Comparison of ENCODE assay signal across 12 cellular contexts in the genomic region with DNA sequence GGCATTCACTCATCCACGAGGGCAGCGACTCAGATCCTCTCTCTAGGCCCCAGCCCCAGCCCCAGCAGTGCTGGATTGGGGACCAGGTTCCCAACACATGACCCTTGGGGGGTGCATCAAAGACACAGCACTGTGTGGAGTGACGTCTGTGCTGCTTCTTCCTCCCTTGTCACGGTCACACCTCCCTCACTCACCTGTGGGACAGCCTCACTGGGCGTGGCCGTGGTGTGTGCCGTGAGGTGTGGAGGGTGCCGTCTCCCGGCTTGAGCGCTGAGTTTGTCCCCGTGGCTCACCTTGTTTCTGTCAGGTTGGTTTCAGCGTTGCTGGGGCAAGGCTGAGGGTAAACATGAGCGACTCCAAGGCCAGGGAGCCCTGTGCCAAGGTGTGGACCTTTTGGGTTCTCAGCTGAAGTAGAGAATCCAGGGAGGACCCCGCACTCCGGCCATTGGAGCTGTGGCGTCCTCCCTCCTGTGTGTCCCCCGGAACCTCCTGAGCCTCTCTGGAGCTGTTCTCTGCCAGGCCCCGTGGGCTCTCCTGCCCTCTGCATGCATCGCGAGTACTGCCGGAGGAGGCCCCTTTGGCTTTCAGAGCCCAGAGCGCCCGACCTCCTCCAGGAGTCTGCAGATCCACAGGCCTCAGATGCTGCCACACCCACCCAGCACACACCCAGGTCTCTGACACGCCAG. TPM values are rescaled to one million over a fixed set of nuclear protein-coding genes. Genes with fewer than 3 reads are reported as not detected.
DNase-seq lines count a peak whose midpoint lies in the region; ATAC-seq and TF ChIP-seq lines count a peak whose summit lies in the region.
"Had no signal": no experiment of that assay in that cellular context is flagged by ENCODE, and none has a peak within 500 bp of the region (broad histone marks: within the 10 kb centered on the region; RNA-seq: fewer than 3 reads in every experiment).

No MANE protein-coding gene starts in this region.

- H3K9me3 Mint-ChIP-seq in activated T-cell treated with anti-CD3 and anti-CD28 coated beads, Interleukin-2, amount 50 U/mL, for 24 hours: no peaks in the 10 kb centered on the region
- H3K9me3 Mint-ChIP-seq in nephron progenitor cell (no peaks in the 10 kb centered on the region), type B pancreatic cell (no peaks in the 10 kb centered on the region)
- H3K9me3 Mint-ChIP-seq: CD4-positive, alpha-beta T cell had no signal

- H3K36me3 Mint-ChIP-seq in activated T-cell treated with anti-CD3 and anti-CD28 coated beads, Interleukin-2, amount 50 U/mL, for 24 hours (ENCODE audit: low read depth): peaks cover 60% of the 10 kb centered on the region
- H3K36me3 Mint-ChIP-seq in nephron progenitor cell (ENCODE audit: low read depth) (peaks cover 22% of the 10 kb centered on the region), type B pancreatic cell (no peaks in the 10 kb centered on the region)

- H3K4me3 Mint-ChIP-seq in activated T-cell treated with anti-CD3 and anti-CD28 coated beads, Interleukin-2, amount 50 U/mL, for 24 hours: no peak overlapping the region
- H3K4me3 Mint-ChIP-seq in nephron progenitor cell (no peak overlapping the region), type B pancreatic cell (no peak overlapping the region)
- H3K4me3 Mint-ChIP-seq: CD4-positive, alpha-beta T cell had no signal

- TF ChIP-seq CTCF in nephron progenitor cell (IDR thresholded peaks at IDR 0.05): no peak
- TF ChIP-seq CTCF in type B pancreatic cell (conservative IDR thresholded peaks at IDR 0.05): no peak

- peak overlapping the region; percentile 57 for H3K27ac Mint-ChIP-seq in activated T-cell treated with anti-CD3 and anti-CD28 coated beads, Interleukin-2, amount 50 U/mL, for 24 hours
- H3K27ac Mint-ChIP-seq in nephron progenitor cell: peak overlapping the region; percentile 25
- H3K27ac Mint-ChIP-seq in type B pancreatic cell: no peak overlapping the region
- H3K27ac Mint-ChIP-seq: CD4-positive, alpha-beta T cell had no signal

- peaks cover 10% of the 10 kb centered on the region for H3K4me1 Mint-ChIP-seq in activated T-cell treated with anti-CD3 and anti-CD28 coated beads, Interleukin-2, amount 50 U/mL, for 24 hours (ENCODE audit: low read depth)
- no peaks in the 10 kb centered on the region for H3K4me1 Mint-ChIP-seq in nephron progenitor cell
- no peaks in the 10 kb centered on the region for H3K4me1 Mint-ChIP-seq in type B pancreatic cell (ENCODE audit: unreplicated experiment)

- H3K27me3 Mint-ChIP-seq in activated T-cell treated with anti-CD3 and anti-CD28 coated beads, Interleukin-2, amount 50 U/mL, for 24 hours: no peaks in the 10 kb centered on the region
- H3K27me3 Mint-ChIP-seq in nephron progenitor cell (ENCODE audit: low read depth, poor library complexity) (peaks cover 5% of the 10 kb centered on the region), type B pancreatic cell (no peaks in the 10 kb centered on the region)
- H3K27me3 Mint-ChIP-seq: CD4-positive, alpha-beta T cell had no signal

- intact Hi-C loops in left colon (cut with DNase I, micrococcal nuclease): no loop called here

- ATAC-seq in left colon (peak; percentile 26), HG02884 (IDR thresholded peaks at IDR 0.05; ENCODE audit: unreplicated experiment) (no peak)

- DNase-seq in activated T-cell treated with anti-CD3 and anti-CD28 coated beads, Interleukin-2, amount 50 U/mL, for 24 hours: no peak
- no peak for DNase-seq in activated T-cell treated with anti-CD3 and anti-CD28 coated beads, Interleukin-2, amount 50 U/mL, for 48 hours
- DNase-seq in left colon (no peak), nephron progenitor cell (no peak), type B pancreatic cell (ENCODE audit: extremely low spot score, unreplicated experiment) (no peak)
- no peak for DNase-seq in stimulated activated CD8-positive, alpha-beta memory T cell treated with anti-CD3 and anti-CD28 coated beads, Interleukin-4, amount 100 ng/mL, for 48 hours
- no peak for DNase-seq in stimulated activated CD4-positive, alpha-beta T cell treated with anti-CD3 and anti-CD28 coated beads, Interleukin-15, amount 100 ng/mL, for 24 hours
- DNase-seq: 8988T; Calu3; CD4-positive, alpha-beta T cell; DMS 273 treated with DMSO at 0.1 percent for 48 hours had no signal

RNA-seq across cellular contexts. Expression of a gene that starts 33.6 kb away (rescaled TPM):
- total RNA-seq in left colon (10 to 100 TPM; 51.4 to 74.1 TPM), type B pancreatic cell (ENCODE audit: low replicate concordance) (68.9 and 71.6 TPM in 2 replicates)

RNA-seq across cellular contexts. Expression of a gene that starts 41.0 kb away (rescaled TPM):
- total RNA-seq in left colon (10 to 100 TPM; 73.1 to 73.7 TPM), type B pancreatic cell (ENCODE audit: low replicate concordance) (72.5 and 118 TPM in 2 replicates)
